In genomic region chr10:1598393-1599153, GRCh38 we compare ENCODE assay signal across 22 cellular contexts.
"Had no signal": no experiment of that assay in that cellular context is flagged by ENCODE, and none has a peak within 500 bp of the region (broad histone marks: within the 10 kb centered on the region; RNA-seq: fewer than 3 reads in every experiment).

No MANE protein-coding gene starts in this region.

- H3K4me3 ChIP-seq: hepatocyte, pancreas, stomach, suprapubic skin, tibial nerve had no signal

- DNase-seq: activated CD4-positive, alpha-beta T cell treated with anti-CD3 and anti-CD28 coated beads for 4 hours; activated CD4-positive, alpha-beta T cell treated with anti-CD3 and anti-CD28 coated beads, Interleukin-2, amount 50 U/mL, for 48 hours; activated CD4-positive, CD25-positive, alpha-beta regulatory T cell; activated effector memory CD4-positive, alpha-beta T cell treated with anti-CD3 and anti-CD28 coated beads, Interleukin-2, amount 50 U/mL, for 16 hours; activated naive CD4-positive, alpha-beta T cell treated with anti-CD3 and anti-CD28 coated beads, Interleukin-2, amount 50 U/mL, for 16 hours; activated naive CD8-positive, alpha-beta T cell treated with anti-CD3 and anti-CD28 coated beads, Interleukin-2, amount 50 U/mL, for 24 hours; cortex of kidney; immature natural killer cell; left ventricle myocardium superior; mammary epithelial cell; midbrain; natural killer cell; pancreas; right cardiac atrium; stimulated activated CD4-positive, alpha-beta T cell treated with anti-CD3 and anti-CD28 coated beads, Interleukin-2, amount 100 ng/mL, for 24 hours; stomach; T-helper 1 cell; T-helper 9 cell had no signal

- H3K27ac ChIP-seq: hepatocyte, pancreas, stomach, suprapubic skin, tibial nerve had no signal

- ATAC-seq: activated naive CD8-positive, alpha-beta T cell treated with anti-CD3 and anti-CD28 coated beads, Interleukin-2, amount 50 U/mL, for 24 hours; left ventricle myocardium superior; natural killer cell; pancreas; right cardiac atrium; stimulated activated effector memory CD8-positive, alpha-beta T cell treated with anti-CD3 and anti-CD28 coated beads, Interleukin-12 subunit alpha, Interleukin-12 subunit beta, amount 100 ng/mL, for 72 hours had no signal

- H3K79me2 ChIP-seq: hepatocyte had no signal

- H3K27me3 ChIP-seq: hepatocyte, pancreas, suprapubic skin, tibial nerve had no signal

- H3K36me3 ChIP-seq: pancreas, stomach, suprapubic skin, tibial nerve had no signal

- H3K4me2 ChIP-seq: hepatocyte had no signal

- H3K9me3 ChIP-seq: pancreas, suprapubic skin, tibial nerve had no signal

- H2AFZ ChIP-seq: hepatocyte had no signal

- H3K4me1 ChIP-seq: pancreas, stomach, tibial nerve had no signal
